1 cellular context compared by ENCODE assay signal in genomic region chr3:149752051-149752787, GRCh38.
A peak's percentile ranks its signal among the peaks of the same experiment; 100 is the strongest.
TF ChIP-seq lines count a peak whose summit lies in the region.

COMMD2 (minus strand) TSS chr3:149752489; CDS start chr3:149752444, 45 bp downstream.

TF ChIP-seq in GM23338, 12 proteins besides CTCF, POLR2A, EP300 and RAD21:
- TF ChIP-seq ZNF462 (CRISPR knock-in tag; IDR thresholded peaks at IDR 0.05): no peak
- no peak for TF ChIP-seq NANOG (IDR thresholded peaks at IDR 0.05; ENCODE audit: borderline replicate concordance)
- TF ChIP-seq EZH2phosphoT487 (IDR thresholded peaks at IDR 0.05; ENCODE audit: unreplicated experiment): no peak
- TF ChIP-seq STAT1 (IDR thresholded peaks at IDR 0.05; ENCODE audit: unreplicated experiment): no peak
- TF ChIP-seq JUNB (IDR thresholded peaks at IDR 0.05; ENCODE audit: unreplicated experiment): no peak
- no peak for TF ChIP-seq EZH2 (IDR thresholded peaks at IDR 0.05; ENCODE audit: low read depth, unreplicated experiment)
- TF ChIP-seq CREB1 (CRISPR knock-in tag; IDR thresholded peaks at IDR 0.05; ENCODE audit: low read depth): peak; percentile 91
- TF ChIP-seq, protein P1, sequence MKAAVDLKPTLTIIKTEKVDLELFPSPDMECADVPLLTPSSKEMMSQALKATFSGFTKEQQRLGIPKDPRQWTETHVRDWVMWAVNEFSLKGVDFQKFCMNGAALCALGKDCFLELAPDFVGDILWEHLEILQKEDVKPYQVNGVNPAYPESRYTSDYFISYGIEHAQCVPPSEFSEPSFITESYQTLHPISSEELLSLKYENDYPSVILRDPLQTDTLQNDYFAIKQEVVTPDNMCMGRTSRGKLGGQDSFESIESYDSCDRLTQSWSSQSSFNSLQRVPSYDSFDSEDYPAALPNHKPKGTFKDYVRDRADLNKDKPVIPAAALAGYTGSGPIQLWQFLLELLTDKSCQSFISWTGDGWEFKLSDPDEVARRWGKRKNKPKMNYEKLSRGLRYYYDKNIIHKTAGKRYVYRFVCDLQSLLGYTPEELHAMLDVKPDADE (IDR thresholded peaks at IDR 0.05): peak; percentile 76
- no peak for TF ChIP-seq REST (IDR thresholded peaks at IDR 0.05; ENCODE audit: unreplicated experiment)
- TF ChIP-seq ZNF114 (CRISPR knock-in tag; IDR thresholded peaks at IDR 0.05): peak; percentile 81; the same call in 1 of the 2 replicates
- peak; percentile 96 for TF ChIP-seq POLR2AphosphoS5 (IDR thresholded peaks at IDR 0.05; ENCODE audit: low read depth)
- TF ChIP-seq ZNF331 (CRISPR knock-in tag; IDR thresholded peaks at IDR 0.05; ENCODE audit: low read depth): no peak
